8 cellular contexts compared by ENCODE assay signal in genomic region chr6:31375699-31376098, GRCh38.
"Had no signal": no experiment of that assay in that cellular context is flagged by ENCODE, and none has a peak within 500 bp of the region (broad histone marks: within the 10 kb centered on the region; RNA-seq: fewer than 3 reads in every experiment).

No MANE protein-coding gene starts in this region.

- H3K36me3 ChIP-seq: HAP-1 had no signal

- H3K4me1 ChIP-seq: HAP-1 had no signal

- ATAC-seq: HCT116 had no signal

- H3K9ac ChIP-seq: GM23248 had no signal

- H3K4me3 ChIP-seq: GM23248, HAP-1 had no signal

- H3K27ac ChIP-seq: GM23248 had no signal

- H3K9me3 ChIP-seq: HAP-1 had no signal

- H2AFZ ChIP-seq: GM23248 had no signal

- FAIRE-seq: HTR-8/SVneo had no signal

- DNase-seq: GM23248, GOT3, H7, IMR-90, KG1 had no signal
